15 cellular contexts compared by ENCODE assay signal in the genomic region with DNA sequence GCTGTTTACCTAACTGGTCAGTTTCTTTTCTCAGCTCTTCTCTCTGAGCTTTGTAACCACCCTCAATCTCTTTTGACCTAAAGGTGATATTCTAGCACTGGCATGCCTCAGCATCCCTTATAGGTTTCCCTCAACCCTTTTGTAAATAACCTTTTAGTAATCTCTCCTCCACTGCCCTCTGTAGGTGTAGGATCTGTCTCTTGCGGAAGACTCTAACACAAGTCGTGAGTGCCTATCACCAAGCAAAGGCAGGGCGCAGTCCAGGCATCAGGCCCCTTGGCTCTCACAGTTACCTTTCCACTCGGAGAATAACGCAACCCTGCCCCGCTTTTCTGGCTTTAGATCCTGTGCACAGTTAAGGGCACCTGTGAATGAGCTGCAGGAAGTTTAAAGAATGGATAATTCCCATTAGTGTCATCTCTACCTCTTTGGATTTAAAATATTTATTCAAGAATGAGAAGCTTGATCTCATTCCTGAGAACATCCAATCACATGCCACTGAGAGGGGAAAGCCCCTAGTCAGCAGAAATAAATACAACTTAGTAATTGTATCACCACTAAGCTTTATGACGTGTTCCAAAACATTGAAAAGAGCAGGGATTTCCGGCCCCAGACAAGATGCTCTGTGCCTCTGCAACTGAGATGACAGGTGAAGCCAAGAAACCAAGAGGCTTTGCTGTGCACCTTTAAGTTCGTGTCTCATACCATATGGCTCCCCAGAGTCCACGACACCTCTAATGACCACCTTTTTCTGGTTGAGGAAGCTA. TPM values are rescaled to one million over a fixed set of nuclear protein-coding genes. Genes with fewer than 3 reads are reported as not detected.
DNase-seq lines count a peak whose midpoint lies in the region; ATAC-seq and TF ChIP-seq lines count a peak whose summit lies in the region.
"Had no signal": no experiment of that assay in that cellular context is flagged by ENCODE, and none has a peak within 500 bp of the region (broad histone marks: within the 10 kb centered on the region; RNA-seq: fewer than 3 reads in every experiment).

No MANE protein-coding gene starts in this region.

- no peak overlapping the region for H4K8ac ChIP-seq in neuronal stem cell (ENCODE audit: low read depth, low read length)

- no peak overlapping the region for H3K9ac ChIP-seq in neuronal stem cell (ENCODE audit: low read depth, low read length, poor library complexity)

- H3K4me3 Mint-ChIP-seq in activated naive CD8-positive, alpha-beta T cell treated with anti-CD3 and anti-CD28 coated beads, Interleukin-2, amount 50 U/mL, for 24 hours: no peak overlapping the region
- H3K4me3 Mint-ChIP-seq in endothelial cell (ENCODE audit: unreplicated experiment): no peak overlapping the region

- no peak overlapping the region for H2AK5ac ChIP-seq in neuronal stem cell (ENCODE audit: low read depth, low read length)

- H4K91ac ChIP-seq in neuronal stem cell (ENCODE audit: low read depth, low read length, poor library complexity): no peak overlapping the region

- no peak overlapping the region for H2BK120ac ChIP-seq in neuronal stem cell (ENCODE audit: low read depth, low read length)

- no peaks in the 10 kb centered on the region for H3K79me1 ChIP-seq in neuronal stem cell (ENCODE audit: low read depth, low read length)

- no peak overlapping the region for H2BK12ac ChIP-seq in neuronal stem cell (ENCODE audit: low read length)

- H3K9me3 Mint-ChIP-seq in activated naive CD8-positive, alpha-beta T cell treated with anti-CD3 and anti-CD28 coated beads, Interleukin-2, amount 50 U/mL, for 24 hours: no peaks in the 10 kb centered on the region
- H3K9me3 Mint-ChIP-seq in endothelial cell (ENCODE audit: unreplicated experiment): no peaks in the 10 kb centered on the region

- no peaks in the 10 kb centered on the region for H3K36me3 Mint-ChIP-seq in activated naive CD8-positive, alpha-beta T cell treated with anti-CD3 and anti-CD28 coated beads, Interleukin-2, amount 50 U/mL, for 24 hours (ENCODE audit: low read depth)
- no peaks in the 10 kb centered on the region for H3K36me3 Mint-ChIP-seq in endothelial cell (ENCODE audit: low read depth, unreplicated experiment)

- H3K36me3 ChIP-seq in neuronal stem cell (replicated peaks in 1 of 2; ENCODE audit: control insufficient read depth in 2 of 2, insufficient read depth in 2 of 2, low read length in 2 of 2): no peaks in the 10 kb centered on the region
- H3K36me3 ChIP-seq: gastroesophageal sphincter had no signal

- no peak overlapping the region for H2BK15ac ChIP-seq in neuronal stem cell (ENCODE audit: low read length)

- H3K27ac Mint-ChIP-seq in activated naive CD8-positive, alpha-beta T cell treated with anti-CD3 and anti-CD28 coated beads, Interleukin-2, amount 50 U/mL, for 24 hours: no peak overlapping the region
- H3K27ac Mint-ChIP-seq in endothelial cell (ENCODE audit: unreplicated experiment): no peak overlapping the region

- peaks cover 0 to 4% of the 10 kb centered on the region in 2 donors for H3K4me1 ChIP-seq in neuronal stem cell (ENCODE audit: control insufficient read depth in 2 of 2, insufficient read depth in 1 of 2, low read depth in 1 of 2, low read length in 2 of 2)
- H3K4me1 ChIP-seq: gastroesophageal sphincter had no signal

- H3K27ac ChIP-seq in neuronal stem cell (replicated peaks; ENCODE audit: low read length) (no peak overlapping the region), dorsolateral prefrontal cortex (no peak overlapping the region)
- H3K27ac ChIP-seq: gastroesophageal sphincter had no signal

- H3K18ac ChIP-seq in neuronal stem cell (ENCODE audit: low read length): no peak overlapping the region

- H2BK5ac ChIP-seq in neuronal stem cell (ENCODE audit: low read length): no peak overlapping the region

- H3K4me3 ChIP-seq in neuronal stem cell (ENCODE audit: low read length in 2 of 2) (no peak overlapping the region), dorsolateral prefrontal cortex (no peak overlapping the region)
- H3K4me3 ChIP-seq: gastroesophageal sphincter had no signal

- no peak overlapping the region for H3K14ac ChIP-seq in neuronal stem cell (ENCODE audit: low read length)

- no peak overlapping the region for H3K23ac ChIP-seq in neuronal stem cell (ENCODE audit: low read depth, low read length, poor library complexity)

- no peak overlapping the region for H3K4ac ChIP-seq in neuronal stem cell (ENCODE audit: low read length)

- no peak overlapping the region for H2AFZ ChIP-seq in neuronal stem cell (ENCODE audit: low read length)

- no peaks in the 10 kb centered on the region for H3K9me3 ChIP-seq in neuronal stem cell (replicated peaks in 1 of 2; ENCODE audit: control insufficient read depth in 2 of 2, insufficient read depth in 1 of 2, low read depth in 1 of 2, low read length in 2 of 2)
- H3K9me3 ChIP-seq: gastroesophageal sphincter had no signal

- WGBS in neuronal stem cell (ENCODE audit: extremely low coverage in 2 of 2, insufficient read length in 2 of 2, insufficient replicate concordance in 1 of 2), 2 donors: no CpG with 5 or more reads among the region's 10 CpGs

- DNase-seq in stimulated activated CD4-positive, alpha-beta T cell treated with anti-CD3 and anti-CD28 coated beads, Interleukin-4, amount 100 ng/mL, for 24 hours: peak; percentile 35
- no peak for DNase-seq in stimulated activated CD4-positive, alpha-beta T cell treated with anti-CD3 and anti-CD28 coated beads, Interleukin-1b, Interleukin-23, amount 100 ng/mL, for 48 hours
- DNase-seq in activated naive CD8-positive, alpha-beta T cell treated with anti-CD3 and anti-CD28 coated beads, Interleukin-2, amount 50 U/mL, for 24 hours: no peak
- no peak for DNase-seq in neuronal stem cell (ENCODE audit: low spot score)
- DNase-seq in GDM1 (lab: John Stamatoyannopoulos, UW): no peak
- no peak for DNase-seq in dorsolateral prefrontal cortex
- DNase-seq in endothelial cell (ENCODE audit: low spot score): no peak
- DNase-seq: effector CD4-positive, alpha-beta T cell; EL; OCI-M1; retina had no signal

- intact Hi-C loops in dorsolateral prefrontal cortex (cut with DNase I): no loop called here

- H3K4me1 Mint-ChIP-seq in activated naive CD8-positive, alpha-beta T cell treated with anti-CD3 and anti-CD28 coated beads, Interleukin-2, amount 50 U/mL, for 24 hours: peaks cover 44% of the 10 kb centered on the region
- peaks cover 9% of the 10 kb centered on the region for H3K4me1 Mint-ChIP-seq in endothelial cell (ENCODE audit: unreplicated experiment)

- peak; percentile 31 for ATAC-seq in HG03175 (IDR thresholded peaks at IDR 0.05; ENCODE audit: unreplicated experiment)
- peak; percentile 59 for ATAC-seq in activated naive CD8-positive, alpha-beta T cell treated with anti-CD3 and anti-CD28 coated beads, Interleukin-2, amount 50 U/mL, for 24 hours
- ATAC-seq: gastroesophageal sphincter had no signal

- H3K27me3 ChIP-seq in neuronal stem cell (ENCODE audit: control insufficient read depth in 3 of 3, insufficient read depth in 3 of 3, low read depth in 1 of 3, low read length in 3 of 3) (peaks cover 0 to 4% (median 0%) of the 10 kb centered on the region in 3 experiments), dorsolateral prefrontal cortex (no peaks in the 10 kb centered on the region)

- TF ChIP-seq CTCF in dorsolateral prefrontal cortex (IDR thresholded peaks at IDR 0.05 in 54 of 56, conservative IDR thresholded peaks at IDR 0.05 in 2 of 56; ENCODE audit: low read depth in 1 of 56, partially characterized antibody in 56 of 56) (no peak), endothelial cell (IDR thresholded peaks at IDR 0.05; ENCODE audit: unreplicated experiment) (no peak)

- no peak overlapping the region for H3K4me2 ChIP-seq in neuronal stem cell (ENCODE audit: insufficient read depth, low read length, poor library complexity, severe bottlenecking)

- no peaks in the 10 kb centered on the region for H3K27me3 Mint-ChIP-seq in activated naive CD8-positive, alpha-beta T cell treated with anti-CD3 and anti-CD28 coated beads, Interleukin-2, amount 50 U/mL, for 24 hours
- peaks cover 2% of the 10 kb centered on the region for H3K27me3 Mint-ChIP-seq in endothelial cell (ENCODE audit: unreplicated experiment)

RNA-seq across cellular contexts. Expression of gene SPINK2, which starts 58.8 kb away (rescaled TPM):
- polyA plus RNA-seq in neuronal stem cell (2013, experiment 1 of 2): 0.47 TPM
- polyA plus RNA-seq in neuronal stem cell (2013, experiment 2 of 2): 0.82 TPM
- total RNA-seq in dorsolateral prefrontal cortex: 1 to 10 TPM in 15 of 120 experiments, under 1 TPM in 3, not detected in 102; 0.80 to 3.1 (median 1.5) TPM
- not detected for total RNA-seq in endothelial cell (ENCODE audit: unreplicated experiment)
- total RNA-seq: astrocyte, gastroesophageal sphincter, kidney epithelial cell had no signal
